1 cellular context compared by ENCODE assay signal in the genomic region with DNA sequence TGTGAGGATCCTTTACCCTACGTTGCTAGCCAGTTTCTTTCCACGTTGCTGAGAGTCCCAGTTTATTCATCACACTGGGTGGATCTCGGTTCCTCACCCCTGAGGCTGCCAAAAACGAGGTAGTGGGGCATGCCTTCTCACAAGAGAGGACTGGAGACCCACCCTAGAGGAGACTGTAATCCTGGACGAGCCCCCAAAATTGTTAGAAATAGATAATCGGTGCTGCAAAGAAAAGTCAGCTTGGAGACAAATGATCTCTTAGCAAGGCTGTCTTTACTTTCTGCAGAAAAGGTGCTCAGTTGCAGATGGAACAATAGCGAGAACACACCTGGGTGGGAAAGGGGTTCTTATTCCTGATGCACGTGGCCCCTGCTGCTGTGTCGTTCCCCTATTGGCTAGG.
TF ChIP-seq lines count a peak whose summit lies in the region.

No MANE protein-coding gene starts in this region.

TF ChIP-seq in WTC11, 78 proteins besides CTCF, POLR2A, EP300 and RAD21:
- no peak for TF ChIP-seq E2F4 (CRISPR knock-in tag; IDR thresholded peaks at IDR 0.05; ENCODE audit: borderline replicate concordance, low read depth)
- TF ChIP-seq GRHL2 (CRISPR knock-in tag; IDR thresholded peaks at IDR 0.05; ENCODE audit: insufficient replicate concordance, severe bottlenecking): no peak
- no peak for TF ChIP-seq MXD4 (CRISPR knock-in tag; IDR thresholded peaks at IDR 0.05; ENCODE audit: borderline replicate concordance)
- no peak for TF ChIP-seq RORB (CRISPR knock-in tag; IDR thresholded peaks at IDR 0.05)
- TF ChIP-seq NFYB (CRISPR knock-in tag; conservative IDR thresholded peaks at IDR 0.05; ENCODE audit: low read depth): no peak
- TF ChIP-seq NR3C1 (CRISPR knock-in tag; conservative IDR thresholded peaks at IDR 0.05; ENCODE audit: low read depth): no peak
- no peak for TF ChIP-seq HMGA2 (CRISPR knock-in tag; IDR thresholded peaks at IDR 0.05)
- TF ChIP-seq JAZF1 (CRISPR knock-in tag; IDR thresholded peaks at IDR 0.05): no peak
- TF ChIP-seq ZNF317 (CRISPR knock-in tag; IDR thresholded peaks at IDR 0.05; ENCODE audit: borderline replicate concordance, low read depth): no peak
- TF ChIP-seq, protein P1, sequence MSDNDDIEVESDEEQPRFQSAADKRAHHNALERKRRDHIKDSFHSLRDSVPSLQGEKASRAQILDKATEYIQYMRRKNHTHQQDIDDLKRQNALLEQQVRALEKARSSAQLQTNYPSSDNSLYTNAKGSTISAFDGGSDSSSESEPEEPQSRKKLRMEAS (CRISPR knock-in tag; IDR thresholded peaks at IDR 0.05): no peak
